In genomic region chr16:29742683-29743275, GRCh38 we compare ENCODE assay signal across 1 cellular context.
TF ChIP-seq lines count a peak whose summit lies in the region.

No MANE protein-coding gene starts in this region.

TF ChIP-seq in K562, 482 proteins besides CTCF, POLR2A, EP300 and RAD21:
- TF ChIP-seq MYNN (IDR thresholded peaks at IDR 0.05), result no peak
- no peak for TF ChIP-seq MYNN (CRISPR knock-in tag; IDR thresholded peaks at IDR 0.05)
- peak; percentile 89 for TF ChIP-seq ZNF121 (CRISPR knock-in tag; conservative IDR thresholded peaks at IDR 0.05)
- TF ChIP-seq HINFP (tag; conservative IDR thresholded peaks at IDR 0.05; ENCODE audit: low read depth), result no peak
- TF ChIP-seq STAT6 (CRISPR knock-in tag; IDR thresholded peaks at IDR 0.05), result no peak
- TF ChIP-seq SNIP1 (IDR thresholded peaks at IDR 0.05; ENCODE audit: low read depth), result no peak
TF ChIP-seq in K562: peak in this region for 1.
